ENCODE assay signal across 23 cellular contexts in the genomic region with DNA sequence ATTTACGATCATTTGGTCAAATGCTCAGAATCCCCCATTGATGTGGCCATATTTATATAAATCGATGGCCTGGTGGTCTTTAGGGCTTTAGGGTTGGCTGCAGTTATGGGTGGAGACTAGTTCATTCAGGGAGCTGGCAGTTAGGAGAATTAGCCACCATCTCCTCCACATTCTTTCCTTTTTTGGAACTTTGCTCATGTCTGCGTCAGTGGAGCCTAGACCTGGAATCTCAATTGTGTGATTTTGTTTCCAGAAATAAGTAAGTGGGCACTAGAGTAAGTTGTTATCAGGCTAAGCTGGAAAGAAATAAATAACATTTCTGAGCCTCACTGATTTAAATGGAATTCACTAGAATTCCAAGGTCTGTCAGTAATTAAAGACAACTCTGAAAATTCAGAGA.
"Had no signal": no experiment of that assay in that cellular context is flagged by ENCODE, and none has a peak within 500 bp of the region (broad histone marks: within the 10 kb centered on the region; RNA-seq: fewer than 3 reads in every experiment).

No MANE protein-coding gene starts in this region.

- H3K27ac ChIP-seq: hepatocyte, suprapubic skin, upper lobe of left lung had no signal

- H3K36me3 ChIP-seq: suprapubic skin, upper lobe of left lung had no signal

- ATAC-seq: activated CD8-positive, alpha-beta T cell treated with anti-CD3 and anti-CD28 coated beads, Interleukin-2, amount 10 ng/mL, durations not matched to agents 7 days and 5 days; esophagus mucosa; SK-N-SH treated with all-trans-retinoic acid at 6 μM for 48 hours; stimulated activated naive CD8-positive, alpha-beta T cell treated with anti-CD3 and anti-CD28 coated beads, Interleukin-15, amount 100 ng/mL, for 72 hours; T-cell had no signal

- H3K4me1 ChIP-seq: suprapubic skin, upper lobe of left lung had no signal

- H3K9me3 ChIP-seq: suprapubic skin, upper lobe of left lung had no signal

- H3K27me3 ChIP-seq: hepatocyte, suprapubic skin, upper lobe of left lung had no signal

- H3K4me3 ChIP-seq: hepatocyte, suprapubic skin, upper lobe of left lung had no signal

- DNase-seq: activated CD4-positive, alpha-beta T cell treated with anti-CD3 and anti-CD28 coated beads, Interleukin-2, amount 10 ng/mL, durations not matched to agents 7 days and 5 days; activated CD4-positive, CD25-positive, alpha-beta regulatory T cell; activated CD8-positive, alpha-beta T cell treated with anti-CD3 and anti-CD28 coated beads, Interleukin-2, amount 10 ng/mL, durations not matched to agents 7 days and 5 days; activated naive CD4-positive, alpha-beta T cell treated with Interleukin-2 at 50 U/mL for 16 hours; activated naive CD8-positive, alpha-beta T cell treated with anti-CD3 and anti-CD28 coated beads, Interleukin-2, amount 10 ng/mL, durations not matched to agents 7 days and 5 days; activated T-cell treated with anti-CD3 and anti-CD28 coated beads, Interleukin-2, amount 50 U/mL, for 24 hours; amygdala; cerebellar nuclear complex; effector CD8-positive, alpha-beta T cell; mesendoderm; nephron progenitor cell; occipital lobe; right cardiac atrium; small intestine; stimulated activated CD4-positive, alpha-beta T cell treated with anti-CD3 and anti-CD28 coated beads, Interleukin-4, amount 100 ng/mL, for 1 hour; stimulated activated naive CD8-positive, alpha-beta T cell treated with anti-CD3 and anti-CD28 coated beads, Interleukin-15, amount 100 ng/mL, for 72 hours; T-cell; T-helper 9 cell; upper lobe of left lung had no signal
